In genomic region chr3:8453153-8453552, GRCh38 we compare ENCODE assay signal across 28 cellular contexts.
"Had no signal": no experiment of that assay in that cellular context is flagged by ENCODE, and none has a peak within 500 bp of the region (broad histone marks: within the 10 kb centered on the region; RNA-seq: fewer than 3 reads in every experiment).

No MANE protein-coding gene starts in this region.

- H3K4me3 ChIP-seq: body of pancreas, esophagus squamous epithelium, gastrocnemius medialis, heart left ventricle had no signal

- H3K4me1 ChIP-seq: body of pancreas, esophagus squamous epithelium, gastrocnemius medialis had no signal

- H3K36me3 ChIP-seq: esophagus squamous epithelium, gastrocnemius medialis, heart left ventricle had no signal

- ATAC-seq: activated CD4-positive, alpha-beta T cell treated with anti-CD3 and anti-CD28 coated beads for 36 hours; activated naive CD4-positive, alpha-beta T cell treated with anti-CD3 and anti-CD28 coated beads, Interleukin-2, amount 50 U/mL, for 72 hours; activated T-cell treated with anti-CD3 and anti-CD28 coated beads, Interleukin-2, amount 50 U/mL, for 72 hours; body of pancreas; gastrocnemius medialis; heart left ventricle had no signal

- H3K9me3 ChIP-seq: body of pancreas, esophagus squamous epithelium, gastrocnemius medialis, heart left ventricle had no signal

- H3K27me3 ChIP-seq: body of pancreas, esophagus squamous epithelium, gastrocnemius medialis, heart left ventricle had no signal

- H3K27ac ChIP-seq: body of pancreas, epithelial cell of prostate, esophagus squamous epithelium, gastrocnemius medialis, heart left ventricle had no signal

- H3K27me3 Mint-ChIP-seq: activated naive CD4-positive, alpha-beta T cell treated with anti-CD3 and anti-CD28 coated beads, Interleukin-2, amount 10 ng/mL, durations not matched to agents 7 days and 5 days had no signal

- H3K36me3 Mint-ChIP-seq: activated naive CD4-positive, alpha-beta T cell treated with anti-CD3 and anti-CD28 coated beads, Interleukin-2, amount 10 ng/mL, durations not matched to agents 7 days and 5 days; activated naive CD4-positive, alpha-beta T cell treated with anti-CD3 and anti-CD28 coated beads, Interleukin-2, amount 50 U/mL, for 72 hours; activated naive CD8-positive, alpha-beta T cell treated with anti-CD3 and anti-CD28 coated beads, Interleukin-2, amount 10 ng/mL, durations not matched to agents 7 days and 5 days had no signal

- DNase-seq: activated CD4-positive, alpha-beta memory T cell treated with anti-CD3 and anti-CD28 coated beads, Interleukin-2, amount 10 ng/mL, durations not matched to agents 7 days and 5 days; activated CD4-positive, alpha-beta T cell treated with anti-CD3 and anti-CD28 coated beads for 36 hours; activated CD4-positive, alpha-beta T cell treated with anti-CD3 and anti-CD28 coated beads, Interleukin-2, amount 10 ng/mL, durations not matched to agents 24 days and 14 days; activated CD4-positive, alpha-beta T cell treated with anti-CD3 and anti-CD28 coated beads, Interleukin-2, amount 50 U/mL, for 4 hours; activated CD4-positive, CD25-positive, alpha-beta regulatory T cell; activated CD4-positive, CD25-positive, alpha-beta regulatory T cell treated with anti-CD3 and anti-CD28 coated beads, Interleukin-2, amount 50 U/mL, for 72 hours; activated CD8-positive, alpha-beta memory T cell treated with anti-CD3 and anti-CD28 coated beads, Interleukin-2, amount 50 U/mL, for 48 hours; activated gamma-delta T cell; activated naive CD4-positive, alpha-beta T cell; activated naive CD4-positive, alpha-beta T cell treated with anti-CD3 and anti-CD28 coated beads, Interleukin-2, amount 10 ng/mL, durations not matched to agents 7 days and 5 days; activated naive CD8-positive, alpha-beta T cell treated with anti-CD3 and anti-CD28 coated beads, Interleukin-2, amount 10 ng/mL, durations not matched to agents 7 days and 5 days; activated T-cell treated with anti-CD3 and anti-CD28 coated beads for 4 hours; activated T-cell treated with anti-CD3 and anti-CD28 coated beads, Interleukin-2, amount 50 U/mL, for 24 hours; activated T-cell treated with anti-CD3 and anti-CD28 coated beads, Interleukin-2, amount 50 U/mL, for 72 hours; body of pancreas; caudate nucleus; effector CD8-positive, alpha-beta T cell; esophagus squamous epithelium; foreskin fibroblast; gastrocnemius medialis; glutamatergic neuron; heart left ventricle; T-helper 2 cell had no signal

- H3K9me3 Mint-ChIP-seq: activated CD4-positive, alpha-beta memory T cell treated with anti-CD3 and anti-CD28 coated beads, Interleukin-2, amount 10 ng/mL, durations not matched to agents 7 days and 5 days; activated CD4-positive, alpha-beta T cell treated with anti-CD3 and anti-CD28 coated beads, Interleukin-2, amount 10 ng/mL, durations not matched to agents 24 days and 14 days; activated naive CD4-positive, alpha-beta T cell treated with anti-CD3 and anti-CD28 coated beads, Interleukin-2, amount 10 ng/mL, durations not matched to agents 7 days and 5 days; activated naive CD4-positive, alpha-beta T cell treated with anti-CD3 and anti-CD28 coated beads, Interleukin-2, amount 50 U/mL, for 72 hours; activated naive CD8-positive, alpha-beta T cell treated with anti-CD3 and anti-CD28 coated beads, Interleukin-2, amount 10 ng/mL, durations not matched to agents 7 days and 5 days; activated T-cell treated with anti-CD3 and anti-CD28 coated beads, Interleukin-2, amount 50 U/mL, for 24 hours; activated T-cell treated with anti-CD3 and anti-CD28 coated beads, Interleukin-2, amount 50 U/mL, for 72 hours had no signal

- H3K4me1 Mint-ChIP-seq: activated CD4-positive, alpha-beta memory T cell treated with anti-CD3 and anti-CD28 coated beads, Interleukin-2, amount 10 ng/mL, durations not matched to agents 7 days and 5 days; activated CD4-positive, alpha-beta T cell treated with anti-CD3 and anti-CD28 coated beads for 36 hours; activated CD4-positive, alpha-beta T cell treated with anti-CD3 and anti-CD28 coated beads, Interleukin-2, amount 10 ng/mL, durations not matched to agents 24 days and 14 days; activated naive CD4-positive, alpha-beta T cell treated with anti-CD3 and anti-CD28 coated beads, Interleukin-2, amount 10 ng/mL, durations not matched to agents 7 days and 5 days; activated naive CD8-positive, alpha-beta T cell treated with anti-CD3 and anti-CD28 coated beads, Interleukin-2, amount 10 ng/mL, durations not matched to agents 7 days and 5 days had no signal

- FAIRE-seq: colon, endometrium, endothelial cell of umbilical vein had no signal

- H3K27ac Mint-ChIP-seq: activated CD4-positive, alpha-beta memory T cell treated with anti-CD3 and anti-CD28 coated beads, Interleukin-2, amount 10 ng/mL, durations not matched to agents 7 days and 5 days; activated CD4-positive, alpha-beta T cell treated with anti-CD3 and anti-CD28 coated beads for 36 hours; activated CD4-positive, alpha-beta T cell treated with anti-CD3 and anti-CD28 coated beads, Interleukin-2, amount 10 ng/mL, durations not matched to agents 24 days and 14 days; activated naive CD4-positive, alpha-beta T cell treated with anti-CD3 and anti-CD28 coated beads, Interleukin-2, amount 10 ng/mL, durations not matched to agents 7 days and 5 days; activated naive CD4-positive, alpha-beta T cell treated with anti-CD3 and anti-CD28 coated beads, Interleukin-2, amount 50 U/mL, for 72 hours; activated naive CD8-positive, alpha-beta T cell treated with anti-CD3 and anti-CD28 coated beads, Interleukin-2, amount 10 ng/mL, durations not matched to agents 7 days and 5 days; activated T-cell treated with anti-CD3 and anti-CD28 coated beads, Interleukin-2, amount 50 U/mL, for 24 hours; activated T-cell treated with anti-CD3 and anti-CD28 coated beads, Interleukin-2, amount 50 U/mL, for 72 hours had no signal

- H3K4me3 Mint-ChIP-seq: activated CD4-positive, alpha-beta memory T cell treated with anti-CD3 and anti-CD28 coated beads, Interleukin-2, amount 10 ng/mL, durations not matched to agents 7 days and 5 days; activated CD4-positive, alpha-beta T cell treated with anti-CD3 and anti-CD28 coated beads for 36 hours; activated CD4-positive, alpha-beta T cell treated with anti-CD3 and anti-CD28 coated beads, Interleukin-2, amount 10 ng/mL, durations not matched to agents 24 days and 14 days; activated naive CD4-positive, alpha-beta T cell treated with anti-CD3 and anti-CD28 coated beads, Interleukin-2, amount 10 ng/mL, durations not matched to agents 7 days and 5 days; activated naive CD8-positive, alpha-beta T cell treated with anti-CD3 and anti-CD28 coated beads, Interleukin-2, amount 10 ng/mL, durations not matched to agents 7 days and 5 days; activated T-cell treated with anti-CD3 and anti-CD28 coated beads, Interleukin-2, amount 50 U/mL, for 24 hours; activated T-cell treated with anti-CD3 and anti-CD28 coated beads, Interleukin-2, amount 50 U/mL, for 72 hours had no signal
